ENCODE assay signal across 1 cellular context in the genomic region with DNA sequence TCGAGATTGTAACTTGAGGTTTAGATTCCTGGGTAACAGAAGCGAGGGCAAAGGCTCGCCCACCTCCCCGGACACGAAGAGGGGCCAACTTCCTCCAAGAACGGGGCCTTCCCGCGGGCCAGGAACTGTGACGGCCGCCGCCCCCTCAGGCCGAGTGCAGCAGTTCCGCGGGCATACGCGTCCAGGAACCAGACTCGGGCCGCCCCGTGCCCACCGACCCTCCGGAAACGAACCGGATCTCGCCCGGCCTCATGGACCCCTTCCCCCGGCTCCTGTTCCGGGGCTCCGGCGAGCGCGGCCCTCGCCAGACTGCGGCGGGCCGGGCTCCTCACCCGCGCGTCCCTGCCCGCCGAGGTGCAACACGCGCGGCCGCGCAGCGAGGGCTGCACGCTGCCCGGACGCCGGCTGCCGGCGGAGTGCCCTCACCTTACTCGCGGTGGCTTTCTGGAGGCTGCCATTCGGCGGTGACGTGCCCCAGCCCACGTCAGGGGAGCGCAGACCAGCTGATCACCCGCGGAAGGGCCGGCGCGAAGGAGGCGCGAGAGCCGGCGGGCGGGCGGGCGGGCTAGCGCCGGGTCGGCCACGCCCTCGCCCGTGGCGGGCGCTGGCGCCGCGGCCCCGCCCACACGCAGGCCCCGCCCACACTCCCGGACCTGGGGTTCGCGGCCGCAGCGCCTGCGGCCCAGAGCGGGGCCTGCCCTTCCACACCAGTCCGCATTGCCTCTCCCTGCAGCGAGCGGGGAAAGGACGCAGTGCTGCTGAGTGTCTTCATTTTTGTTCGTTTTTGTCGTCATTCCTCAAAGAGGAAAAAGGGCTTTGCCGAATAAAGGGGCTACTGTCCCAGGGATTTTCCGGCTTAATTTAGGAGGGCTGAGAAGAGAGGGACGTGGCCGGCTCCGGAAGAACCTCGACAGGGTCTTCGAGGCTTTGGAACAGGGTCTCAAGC.
TF ChIP-seq lines count a peak whose summit lies in the region.

A gene (minus strand): TSS at position 536 of the 946 bp plus-strand sequence. CDS start 78 bp downstream, at position 458.

TF ChIP-seq in HepG2, 621 proteins besides CTCF, POLR2A, EP300 and RAD21 (continued from another document and continues in another):
- peak; percentile 83 for TF ChIP-seq RBFOX2 (IDR thresholded peaks at IDR 0.05; ENCODE audit: low read depth, low read length)
- TF ChIP-seq, protein P1, sequence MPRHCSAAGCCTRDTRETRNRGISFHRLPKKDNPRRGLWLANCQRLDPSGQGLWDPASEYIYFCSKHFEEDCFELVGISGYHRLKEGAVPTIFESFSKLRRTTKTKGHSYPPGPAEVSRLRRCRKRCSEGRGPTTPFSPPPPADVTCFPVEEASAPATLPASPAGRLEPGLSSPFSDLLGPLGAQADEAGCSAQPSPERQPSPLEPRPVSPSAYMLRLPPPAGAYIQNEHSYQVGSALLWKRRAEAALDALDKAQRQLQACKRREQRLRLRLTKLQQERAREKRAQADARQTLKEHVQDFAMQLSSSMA (CRISPR knock-in tag; IDR thresholded peaks at IDR 0.05) = no peak
- TF ChIP-seq ZNF543 (CRISPR knock-in tag; IDR thresholded peaks at IDR 0.05) = 0 out of 2 replicates have a peak, but pooled peaks have one; percentile 5
- TF ChIP-seq ZNF776 (CRISPR knock-in tag; IDR thresholded peaks at IDR 0.05) = peak; percentile 81; the same call in 1 of the 2 replicates
- TF ChIP-seq, protein P2, sequence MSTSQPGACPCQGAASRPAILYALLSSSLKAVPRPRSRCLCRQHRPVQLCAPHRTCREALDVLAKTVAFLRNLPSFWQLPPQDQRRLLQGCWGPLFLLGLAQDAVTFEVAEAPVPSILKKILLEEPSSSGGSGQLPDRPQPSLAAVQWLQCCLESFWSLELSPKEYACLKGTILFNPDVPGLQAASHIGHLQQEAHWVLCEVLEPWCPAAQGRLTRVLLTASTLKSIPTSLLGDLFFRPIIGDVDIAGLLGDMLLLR (CRISPR knock-in tag; IDR thresholded peaks at IDR 0.05) = peak; percentile 71; the same call in 1 of the 2 replicates
- no peak for TF ChIP-seq ZNF879 (CRISPR knock-in tag; IDR thresholded peaks at IDR 0.05)
- no peak for TF ChIP-seq FOXA3 (CRISPR knock-in tag; IDR thresholded peaks at IDR 0.05)
- no peak for TF ChIP-seq ZNF343 (CRISPR knock-in tag; IDR thresholded peaks at IDR 0.05)
- no peak for TF ChIP-seq KDM1A (CRISPR knock-in tag; IDR thresholded peaks at IDR 0.05)
- TF ChIP-seq RXRB (CRISPR knock-in tag; IDR thresholded peaks at IDR 0.05; ENCODE audit: borderline replicate concordance) = no peak
- TF ChIP-seq ZNF160 (CRISPR knock-in tag; IDR thresholded peaks at IDR 0.05) = no peak; the same call in 1 of the 2 replicates
- 0 out of 2 replicates have a peak, but pooled peaks have one; percentile 25 for TF ChIP-seq RNF2 (conservative IDR thresholded peaks at IDR 0.05; ENCODE audit: low read depth)
- TF ChIP-seq NFE2 (CRISPR knock-in tag; IDR thresholded peaks at IDR 0.05) = no peak
- no peak for TF ChIP-seq ZNF30 (CRISPR knock-in tag; IDR thresholded peaks at IDR 0.05)
- TF ChIP-seq AGO2 (optimal IDR thresholded peaks at IDR 0.05; ENCODE audit: low read depth, low read length) = peak; percentile 54
- no peak for TF ChIP-seq HNF4G (IDR thresholded peaks at IDR 0.05; ENCODE audit: borderline replicate concordance, low read depth, low read length)
- TF ChIP-seq HNF4G (CRISPR knock-in tag; IDR thresholded peaks at IDR 0.05; ENCODE audit: borderline replicate concordance, low read depth) = no peak
- TF ChIP-seq ZNF12 (CRISPR knock-in tag; IDR thresholded peaks at IDR 0.05) = no peak
- TF ChIP-seq SP5 (CRISPR knock-in tag; IDR thresholded peaks at IDR 0.05; ENCODE audit: borderline replicate concordance, low read depth) = no peak
- TF ChIP-seq, protein P3, sequence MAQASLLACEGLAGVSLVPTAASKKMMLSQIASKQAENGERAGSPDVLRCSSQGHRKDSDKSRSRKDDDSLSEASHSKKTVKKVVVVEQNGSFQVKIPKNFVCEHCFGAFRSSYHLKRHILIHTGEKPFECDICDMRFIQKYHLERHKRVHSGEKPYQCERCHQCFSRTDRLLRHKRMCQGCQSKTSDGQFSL (CRISPR knock-in tag; IDR thresholded peaks at IDR 0.05) = no peak
- TF ChIP-seq, protein P4, sequence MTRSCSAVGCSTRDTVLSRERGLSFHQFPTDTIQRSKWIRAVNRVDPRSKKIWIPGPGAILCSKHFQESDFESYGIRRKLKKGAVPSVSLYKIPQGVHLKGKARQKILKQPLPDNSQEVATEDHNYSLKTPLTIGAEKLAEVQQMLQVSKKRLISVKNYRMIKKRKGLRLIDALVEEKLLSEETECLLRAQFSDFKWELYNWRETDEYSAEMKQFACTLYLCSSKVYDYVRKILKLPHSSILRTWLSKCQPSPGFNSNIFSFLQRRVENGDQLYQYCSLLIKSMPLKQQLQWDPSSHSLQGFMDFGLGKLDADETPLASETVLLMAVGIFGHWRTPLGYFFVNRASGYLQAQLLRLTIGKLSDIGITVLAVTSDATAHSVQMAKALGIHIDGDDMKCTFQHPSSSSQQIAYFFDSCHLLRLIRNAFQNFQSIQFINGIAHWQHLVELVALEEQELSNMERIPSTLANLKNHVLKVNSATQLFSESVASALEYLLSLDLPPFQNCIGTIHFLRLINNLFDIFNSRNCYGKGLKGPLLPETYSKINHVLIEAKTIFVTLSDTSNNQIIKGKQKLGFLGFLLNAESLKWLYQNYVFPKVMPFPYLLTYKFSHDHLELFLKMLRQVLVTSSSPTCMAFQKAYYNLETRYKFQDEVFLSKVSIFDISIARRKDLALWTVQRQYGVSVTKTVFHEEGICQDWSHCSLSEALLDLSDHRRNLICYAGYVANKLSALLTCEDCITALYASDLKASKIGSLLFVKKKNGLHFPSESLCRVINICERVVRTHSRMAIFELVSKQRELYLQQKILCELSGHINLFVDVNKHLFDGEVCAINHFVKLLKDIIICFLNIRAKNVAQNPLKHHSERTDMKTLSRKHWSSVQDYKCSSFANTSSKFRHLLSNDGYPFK (CRISPR knock-in tag; IDR thresholded peaks at IDR 0.05; ENCODE audit: borderline replicate concordance) = no peak
- TF ChIP-seq ZFP90 (CRISPR knock-in tag; IDR thresholded peaks at IDR 0.05; ENCODE audit: borderline replicate concordance) = no peak; the same call in 1 of the 2 replicates
- no peak for TF ChIP-seq ARHGAP35 (CRISPR knock-in tag; IDR thresholded peaks at IDR 0.05; ENCODE audit: borderline replicate concordance)
- TF ChIP-seq, protein P5, sequence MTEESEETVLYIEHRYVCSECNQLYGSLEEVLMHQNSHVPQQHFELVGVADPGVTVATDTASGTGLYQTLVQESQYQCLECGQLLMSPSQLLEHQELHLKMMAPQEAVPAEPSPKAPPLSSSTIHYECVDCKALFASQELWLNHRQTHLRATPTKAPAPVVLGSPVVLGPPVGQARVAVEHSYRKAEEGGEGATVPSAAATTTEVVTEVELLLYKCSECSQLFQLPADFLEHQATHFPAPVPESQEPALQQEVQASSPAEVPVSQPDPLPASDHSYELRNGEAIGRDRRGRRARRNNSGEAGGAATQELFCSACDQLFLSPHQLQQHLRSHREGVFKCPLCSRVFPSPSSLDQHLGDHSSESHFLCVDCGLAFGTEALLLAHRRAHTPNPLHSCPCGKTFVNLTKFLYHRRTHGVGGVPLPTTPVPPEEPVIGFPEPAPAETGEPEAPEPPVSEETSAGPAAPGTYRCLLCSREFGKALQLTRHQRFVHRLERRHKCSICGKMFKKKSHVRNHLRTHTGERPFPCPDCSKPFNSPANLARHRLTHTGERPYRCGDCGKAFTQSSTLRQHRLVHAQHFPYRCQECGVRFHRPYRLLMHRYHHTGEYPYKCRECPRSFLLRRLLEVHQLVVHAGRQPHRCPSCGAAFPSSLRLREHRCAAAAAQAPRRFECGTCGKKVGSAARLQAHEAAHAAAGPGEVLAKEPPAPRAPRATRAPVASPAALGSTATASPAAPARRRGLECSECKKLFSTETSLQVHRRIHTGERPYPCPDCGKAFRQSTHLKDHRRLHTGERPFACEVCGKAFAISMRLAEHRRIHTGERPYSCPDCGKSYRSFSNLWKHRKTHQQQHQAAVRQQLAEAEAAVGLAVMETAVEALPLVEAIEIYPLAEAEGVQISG (CRISPR knock-in tag; IDR thresholded peaks at IDR 0.05) = no peak; the same call in 1 of the 2 replicates
- TF ChIP-seq PLRG1 (conservative IDR thresholded peaks at IDR 0.05) = no peak
- no peak for TF ChIP-seq FIP1L1 (IDR thresholded peaks at IDR 0.05; ENCODE audit: borderline replicate concordance, insufficient read depth, low read depth, low read length)
- TF ChIP-seq GPN1 (CRISPR knock-in tag; IDR thresholded peaks at IDR 0.05; ENCODE audit: borderline replicate concordance) = no peak
- TF ChIP-seq, protein P6, sequence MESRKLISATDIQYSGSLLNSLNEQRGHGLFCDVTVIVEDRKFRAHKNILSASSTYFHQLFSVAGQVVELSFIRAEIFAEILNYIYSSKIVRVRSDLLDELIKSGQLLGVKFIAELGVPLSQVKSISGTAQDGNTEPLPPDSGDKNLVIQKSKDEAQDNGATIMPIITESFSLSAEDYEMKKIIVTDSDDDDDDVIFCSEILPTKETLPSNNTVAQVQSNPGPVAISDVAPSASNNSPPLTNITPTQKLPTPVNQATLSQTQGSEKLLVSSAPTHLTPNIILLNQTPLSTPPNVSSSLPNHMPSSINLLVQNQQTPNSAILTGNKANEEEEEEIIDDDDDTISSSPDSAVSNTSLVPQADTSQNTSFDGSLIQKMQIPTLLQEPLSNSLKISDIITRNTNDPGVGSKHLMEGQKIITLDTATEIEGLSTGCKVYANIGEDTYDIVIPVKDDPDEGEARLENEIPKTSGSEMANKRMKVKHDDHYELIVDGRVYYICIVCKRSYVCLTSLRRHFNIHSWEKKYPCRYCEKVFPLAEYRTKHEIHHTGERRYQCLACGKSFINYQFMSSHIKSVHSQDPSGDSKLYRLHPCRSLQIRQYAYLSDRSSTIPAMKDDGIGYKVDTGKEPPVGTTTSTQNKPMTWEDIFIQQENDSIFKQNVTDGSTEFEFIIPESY (CRISPR knock-in tag; IDR thresholded peaks at IDR 0.05) = no peak
- TF ChIP-seq ATM (IDR thresholded peaks at IDR 0.05; ENCODE audit: borderline replicate concordance) = no peak
- peak; percentile 48; the same call in 1 of the 2 replicates for TF ChIP-seq ZNF558 (CRISPR knock-in tag; IDR thresholded peaks at IDR 0.05; ENCODE audit: borderline replicate concordance)
- TF ChIP-seq, protein P7, sequence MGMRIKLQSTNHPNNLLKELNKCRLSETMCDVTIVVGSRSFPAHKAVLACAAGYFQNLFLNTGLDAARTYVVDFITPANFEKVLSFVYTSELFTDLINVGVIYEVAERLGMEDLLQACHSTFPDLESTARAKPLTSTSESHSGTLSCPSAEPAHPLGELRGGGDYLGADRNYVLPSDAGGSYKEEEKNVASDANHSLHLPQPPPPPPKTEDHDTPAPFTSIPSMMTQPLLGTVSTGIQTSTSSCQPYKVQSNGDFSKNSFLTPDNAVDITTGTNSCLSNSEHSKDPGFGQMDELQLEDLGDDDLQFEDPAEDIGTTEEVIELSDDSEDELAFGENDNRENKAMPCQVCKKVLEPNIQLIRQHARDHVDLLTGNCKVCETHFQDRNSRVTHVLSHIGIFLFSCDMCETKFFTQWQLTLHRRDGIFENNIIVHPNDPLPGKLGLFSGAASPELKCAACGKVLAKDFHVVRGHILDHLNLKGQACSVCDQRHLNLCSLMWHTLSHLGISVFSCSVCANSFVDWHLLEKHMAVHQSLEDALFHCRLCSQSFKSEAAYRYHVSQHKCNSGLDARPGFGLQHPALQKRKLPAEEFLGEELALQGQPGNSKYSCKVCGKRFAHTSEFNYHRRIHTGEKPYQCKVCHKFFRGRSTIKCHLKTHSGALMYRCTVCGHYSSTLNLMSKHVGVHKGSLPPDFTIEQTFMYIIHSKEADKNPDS (CRISPR knock-in tag; IDR thresholded peaks at IDR 0.05) = no peak
- no peak for TF ChIP-seq POLR2AphosphoS2 (IDR thresholded peaks at IDR 0.05; ENCODE audit: low read depth, low read length)
- TF ChIP-seq KDM6A (CRISPR knock-in tag; IDR thresholded peaks at IDR 0.05; ENCODE audit: low read depth) = no peak
- TF ChIP-seq SMAD1 (CRISPR knock-in tag; IDR thresholded peaks at IDR 0.05; ENCODE audit: borderline replicate concordance, low read depth) = 0 out of 2 replicates have a peak, but pooled peaks have one; percentile 45
- no peak for TF ChIP-seq PHB2 (IDR thresholded peaks at IDR 0.05; ENCODE audit: partially characterized antibody)
- no peak; the same call in 1 of the 2 replicates for TF ChIP-seq GFI1 (CRISPR knock-in tag; IDR thresholded peaks at IDR 0.05; ENCODE audit: borderline replicate concordance)
- TF ChIP-seq, protein P8, sequence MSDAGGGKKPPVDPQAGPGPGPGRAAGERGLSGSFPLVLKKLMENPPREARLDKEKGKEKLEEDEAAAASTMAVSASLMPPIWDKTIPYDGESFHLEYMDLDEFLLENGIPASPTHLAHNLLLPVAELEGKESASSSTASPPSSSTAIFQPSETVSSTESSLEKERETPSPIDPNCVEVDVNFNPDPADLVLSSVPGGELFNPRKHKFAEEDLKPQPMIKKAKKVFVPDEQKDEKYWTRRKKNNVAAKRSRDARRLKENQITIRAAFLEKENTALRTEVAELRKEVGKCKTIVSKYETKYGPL (CRISPR knock-in tag; IDR thresholded peaks at IDR 0.05) = peak; percentile 44; the same call in 1 of the 2 replicates
- no peak for TF ChIP-seq ZNF17 (CRISPR knock-in tag; IDR thresholded peaks at IDR 0.05)
- no peak for TF ChIP-seq ZNF296 (CRISPR knock-in tag; conservative IDR thresholded peaks at IDR 0.05)
- no peak; the same call in 1 of the 2 replicates for TF ChIP-seq ZSCAN31 (CRISPR knock-in tag; IDR thresholded peaks at IDR 0.05; ENCODE audit: low read depth)
- TF ChIP-seq HOXA7 (CRISPR knock-in tag; IDR thresholded peaks at IDR 0.05) = no peak
- no peak for TF ChIP-seq ZNF34 (CRISPR knock-in tag; IDR thresholded peaks at IDR 0.05; ENCODE audit: borderline replicate concordance)
- TF ChIP-seq PTBP1 (IDR thresholded peaks at IDR 0.05; ENCODE audit: low read depth, low read length, poor library complexity, severe bottlenecking) = peak; percentile 43
- no peak for TF ChIP-seq TCF12 (IDR thresholded peaks at IDR 0.05)
- TF ChIP-seq TCF12 (CRISPR knock-in tag; IDR thresholded peaks at IDR 0.05) = no peak
- no peak for TF ChIP-seq ZNF841 (CRISPR knock-in tag; IDR thresholded peaks at IDR 0.05; ENCODE audit: borderline replicate concordance)
